27 cellular contexts compared by ENCODE assay signal in genomic region chr2:6497048-6497447, GRCh38.
"Had no signal": no experiment of that assay in that cellular context is flagged by ENCODE, and none has a peak within 500 bp of the region (broad histone marks: within the 10 kb centered on the region; RNA-seq: fewer than 3 reads in every experiment).

No MANE protein-coding gene starts in this region.

- H3K36me3 ChIP-seq: ascending aorta, cardiac muscle cell had no signal

- H3K4me1 ChIP-seq: ascending aorta had no signal

- DNase-seq: activated B cell treated with CpG ODN at 0.5 μM for 24 hours; activated CD4-positive, alpha-beta memory T cell treated with anti-CD3 and anti-CD28 coated beads for 36 hours; activated CD4-positive, alpha-beta T cell treated with anti-CD3 and anti-CD28 coated beads for 4 hours; activated CD4-positive, alpha-beta T cell treated with anti-CD3 and anti-CD28 coated beads, Interleukin-2, amount 10 ng/mL, durations not matched to agents 24 days and 14 days; activated CD4-positive, alpha-beta T cell treated with anti-CD3 and anti-CD28 coated beads, Interleukin-2, amount 50 U/mL, for 1 hour; activated CD4-positive, alpha-beta T cell treated with anti-CD3 and anti-CD28 coated beads, Interleukin-2, amount 50 U/mL, for 4 hours; activated CD4-positive, CD25-positive, alpha-beta regulatory T cell treated with anti-CD3 and anti-CD28 coated beads, Interleukin-2, amount 50 U/mL, for 72 hours; activated CD8-positive, alpha-beta memory T cell treated with anti-CD3 and anti-CD28 coated beads, Interleukin-2, amount 50 U/mL, for 4 hours; activated CD8-positive, alpha-beta T cell treated with anti-CD3 and anti-CD28 coated beads for 36 hours; activated effector memory CD4-positive, alpha-beta T cell treated with Interleukin-2 at 50 U/mL for 16 hours; activated gamma-delta T cell; activated naive CD4-positive, alpha-beta T cell treated with anti-CD3 and anti-CD28 coated beads, Interleukin-2, amount 10 ng/mL, durations not matched to agents 7 days and 5 days; activated naive CD4-positive, alpha-beta T cell treated with Interleukin-2 at 50 U/mL for 16 hours; activated naive CD8-positive, alpha-beta T cell treated with anti-CD3 and anti-CD28 coated beads, Interleukin-2, amount 10 ng/mL, durations not matched to agents 7 days and 5 days; activated naive CD8-positive, alpha-beta T cell treated with anti-CD3 and anti-CD28 coated beads, Interleukin-2, amount 50 U/mL, for 24 hours; activated T-cell treated with anti-CD3 and anti-CD28 coated beads for 4 hours; activated T-cell treated with anti-CD3 and anti-CD28 coated beads, Interleukin-2, amount 50 U/mL, for 24 hours; activated T-cell treated with anti-CD3 and anti-CD28 coated beads, Interleukin-2, amount 50 U/mL, for 48 hours; amygdala; anterior cingulate cortex; caudate nucleus; cerebellar nuclear complex; T-helper 1 cell; T-helper 2 cell; T-helper 9 cell had no signal

- H3K9me3 ChIP-seq: ascending aorta had no signal

- ATAC-seq: activated CD8-positive, alpha-beta T cell treated with anti-CD3 and anti-CD28 coated beads for 36 hours; activated naive CD8-positive, alpha-beta T cell treated with anti-CD3 and anti-CD28 coated beads, Interleukin-2, amount 50 U/mL, for 24 hours had no signal

- H3K4me3 ChIP-seq: ascending aorta, cardiac muscle cell had no signal
